In genomic region chr6:31795616-31796298, GRCh38 we compare ENCODE assay signal across 8 cellular contexts. TPM values are rescaled to one million over a fixed set of nuclear protein-coding genes. Genes with fewer than 3 reads are reported as not detected.
DNase-seq lines count a peak whose midpoint lies in the region; ATAC-seq and TF ChIP-seq lines count a peak whose summit lies in the region.

TSS of gene VARS1 (minus strand) at chr6:31795752. CDS start at chr6:31795217, 535 bp downstream.

- CTCF ChIA-PET in activated CD4-positive, alpha-beta memory T cell treated with anti-CD3 and anti-CD28 coated beads, Interleukin-2, amount 10 ng/mL, durations not matched to agents 7 days and 5 days (lab: Charles Lee), result interaction anchor here (0.9 to 4.1 kb wide), 11 partner anchors 9 to 129 kb away, joined by 3 to 25 read pairs (median 7); partner anchors contain the start of genes HSPA1A, HSPA1L, LSM2 and MSH5

- WGBS in lung, 2 donors, result 0 to 1% methylated on average over 50 to 75 of the region's 75 CpGs

- no peaks in the 10 kb centered on the region for H3K9me3 Mint-ChIP-seq in activated CD4-positive, alpha-beta memory T cell treated with anti-CD3 and anti-CD28 coated beads, Interleukin-2, amount 10 ng/mL, durations not matched to agents 7 days and 5 days

- peaks cover 38% of the 10 kb centered on the region for H3K36me3 Mint-ChIP-seq in activated CD4-positive, alpha-beta memory T cell treated with anti-CD3 and anti-CD28 coated beads, Interleukin-2, amount 10 ng/mL, durations not matched to agents 7 days and 5 days (ENCODE audit: low read depth)

- H3K4me1 Mint-ChIP-seq in activated CD4-positive, alpha-beta memory T cell treated with anti-CD3 and anti-CD28 coated beads, Interleukin-2, amount 10 ng/mL, durations not matched to agents 7 days and 5 days, result peaks cover 58% of the 10 kb centered on the region

- POLR2A ChIA-PET in activated CD4-positive, alpha-beta memory T cell treated with anti-CD3 and anti-CD28 coated beads, Interleukin-2, amount 10 ng/mL, durations not matched to agents 7 days and 5 days (lab: Charles Lee), result interaction anchor here (0.6 to 7.4 kb wide), 23 partner anchors 8 to 254 kb away, joined by 3 to 104 read pairs (median 5); partner anchors contain the start of genes BAG6, CLIC1, DDAH2 and DDX39B

- peak within 1 kb of the TSS; percentile 89 for H3K4me3 Mint-ChIP-seq in activated CD4-positive, alpha-beta memory T cell treated with anti-CD3 and anti-CD28 coated beads, Interleukin-2, amount 10 ng/mL, durations not matched to agents 7 days and 5 days

- TF ChIP-seq CTCF in BE2C (IDR thresholded peaks at IDR 0.05; ENCODE audit: low read depth, low read length), result peak; percentile 72
- TF ChIP-seq CTCF in lung (IDR thresholded peaks at IDR 0.05; ENCODE audit: control extremely low read depth, extremely low read depth), result peak; percentile 57

- no peaks in the 10 kb centered on the region for H3K9me3 ChIP-seq in BE2C
- no peaks in the 10 kb centered on the region for H3K9me3 ChIP-seq in lung (ENCODE audit: control insufficient read depth in 2 of 2, insufficient read depth in 1 of 2, low read length in 1 of 2)

- H3K4me1 ChIP-seq in BE2C (no peaks in the 10 kb centered on the region), lung (ENCODE audit: control insufficient read depth in 2 of 2, insufficient read depth in 2 of 2, low read length in 2 of 2) (peaks cover 5% of the 10 kb centered on the region in 2 donors)

- H3K36me3 ChIP-seq in BE2C (peaks cover 31% of the 10 kb centered on the region), lung (ENCODE audit: control insufficient read depth in 2 of 2, insufficient read depth in 2 of 2, low read length in 2 of 2) (peaks cover 12 to 14% of the 10 kb centered on the region in 2 donors)

- DNase-seq in BE2C, result peak; percentile 93
- peak; percentile 95 for DNase-seq in NCI-H82 (lab: John Stamatoyannopoulos, UW)
- peak; percentile 86 for DNase-seq in activated CD4-positive, alpha-beta memory T cell treated with anti-CD3 and anti-CD28 coated beads, Interleukin-2, amount 10 ng/mL, durations not matched to agents 7 days and 5 days
- DNase-seq in ecto neural progenitor cell (ENCODE audit: low spot score), result peak; percentile 94
- DNase-seq in lung (ENCODE audit: low spot score), result peak; percentile 93
- DNase-seq in stimulated activated CD4-positive, alpha-beta T cell treated with anti-CD3 and anti-CD28 coated beads, TNF-alpha, amount 100 ng/mL, for 4 hours (ENCODE audit: low read depth in 3 of 3), result peak; percentile 66 to 80 (median 68)

- ATAC-seq in GM19324 (IDR thresholded peaks at IDR 0.05; ENCODE audit: low FRiP score, unreplicated experiment), result peak; percentile 84
- ATAC-seq in HG03558 (IDR thresholded peaks at IDR 0.05; ENCODE audit: extremely low read depth, unreplicated experiment), result peak; percentile 55
- ATAC-seq in lung (ENCODE audit: insufficient read depth, low FRiP score), result peak; percentile 97

- H3K27me3 Mint-ChIP-seq in activated CD4-positive, alpha-beta memory T cell treated with anti-CD3 and anti-CD28 coated beads, Interleukin-2, amount 10 ng/mL, durations not matched to agents 7 days and 5 days, result no peaks in the 10 kb centered on the region

- peak within 1 kb of the TSS; percentile 100 for H3K4me3 ChIP-seq in BE2C (ENCODE audit: low read depth, low read length)
- H3K4me3 ChIP-seq in lung, result peak within 1 kb of the TSS; percentile 71

- no peaks in the 10 kb centered on the region for H3K27me3 ChIP-seq in BE2C
- H3K27me3 ChIP-seq in lung (ENCODE audit: control insufficient read depth, insufficient read depth), result no peaks in the 10 kb centered on the region

- H3K27ac ChIP-seq in lung (ENCODE audit: low read depth in 1 of 2, low read length in 1 of 2), result peak within 1 kb of the TSS; percentile 97 to 99

- H3K27ac Mint-ChIP-seq in activated CD4-positive, alpha-beta memory T cell treated with anti-CD3 and anti-CD28 coated beads, Interleukin-2, amount 10 ng/mL, durations not matched to agents 7 days and 5 days, result peak within 1 kb of the TSS; percentile 97

RNA-seq across cellular contexts. Expression of gene VARS1, which starts in this region (rescaled TPM):
- polyA plus RNA-seq in BE2C (2012; ENCODE audit: insufficient read depth, insufficient read length, low read depth), result 287 TPM
- 10 to 100 TPM; 84.1 to 88.4 TPM for total RNA-seq in activated CD4-positive, alpha-beta memory T cell treated with anti-CD3 and anti-CD28 coated beads, Interleukin-2, amount 10 ng/mL, durations not matched to agents 7 days and 5 days
- total RNA-seq in lung, result 10 to 100 TPM; 32.2 to 95.4 TPM
- 10 to 100 TPM; 36.3 to 45.8 TPM for polyA plus RNA-seq in lung

Comparison
In these comparisons a context has a peak if more than half of its experiments do, and no peak if none do; other contexts are left out.
1. Peak in every context shown above with its lines: DNase-seq, ATAC-seq, H3K4me3 ChIP-seq and H3K27ac ChIP-seq.